Comparison of ENCODE assay signal across 8 cellular contexts in genomic region chr7:36951257-36951697, GRCh38.
DNase-seq lines count a peak whose midpoint lies in the region; ATAC-seq and TF ChIP-seq lines count a peak whose summit lies in the region.
"Had no signal": no experiment of that assay in that cellular context is flagged by ENCODE, and none has a peak within 500 bp of the region (broad histone marks: within the 10 kb centered on the region; RNA-seq: fewer than 3 reads in every experiment).

No MANE protein-coding gene starts in this region.

- H2BK12ac ChIP-seq in mesenchymal stem cell (ENCODE audit: low read length in 2 of 2): no peak overlapping the region

- no peaks in the 10 kb centered on the region for H3F3A ChIP-seq in PC-9 (ENCODE audit: insufficient read depth, low read depth)

- no peaks in the 10 kb centered on the region for H3K79me1 ChIP-seq in mesenchymal stem cell (replicated peaks; ENCODE audit: low read length, poor library complexity, severe bottlenecking)

- 84% methylated on average over 3 of the region's 3 CpGs for WGBS in mesenchymal stem cell

- H2BK5ac ChIP-seq in mesenchymal stem cell (ENCODE audit: low read depth, low read length, poor library complexity, severe bottlenecking): no peak overlapping the region

- POLR2A ChIA-PET in PC-9 (lab: Charles Lee; ENCODE audit: unreplicated experiment): interaction anchor here (0.5 kb wide), 1 partner anchor 1053 kb away, joined by 6 read pairs; no protein-coding TSS in a partner anchor

- H3K27ac ChIP-seq in effector memory CD4-positive, alpha-beta T cell (ENCODE audit: insufficient read depth, low read length, poor library complexity, severe bottlenecking): no peak overlapping the region
- H3K27ac ChIP-seq in PC-9 (no peak overlapping the region), mesenchymal stem cell (ENCODE audit: low read length, poor library complexity, severe bottlenecking) (no peak overlapping the region)
- H3K27ac ChIP-seq: lower lobe of right lung had no signal

- H3K4me2 ChIP-seq in PC-9 (no peak overlapping the region), mesenchymal stem cell (ENCODE audit: low read length, poor library complexity, severe bottlenecking) (no peak overlapping the region)

- H3K4me3 ChIP-seq in effector memory CD4-positive, alpha-beta T cell (ENCODE audit: insufficient read depth, low read depth, low read length, poor library complexity, severe bottlenecking): no peak overlapping the region
- H3K4me3 ChIP-seq in PC-9 (no peak overlapping the region), mesenchymal stem cell (ENCODE audit: insufficient read depth in 1 of 2, low read depth in 1 of 2, low read length in 2 of 2) (no peak overlapping the region)
- H3K4me3 ChIP-seq: lower lobe of right lung had no signal

- H3K27me3 ChIP-seq in effector memory CD4-positive, alpha-beta T cell (replicated peaks; ENCODE audit: control insufficient read depth, insufficient read depth, low read length, poor library complexity, severe bottlenecking): no peaks in the 10 kb centered on the region
- no peaks in the 10 kb centered on the region for H3K27me3 ChIP-seq in PC-9 (ENCODE audit: insufficient read depth, low read depth)
- peaks cover 0 to 17% of the 10 kb centered on the region in 2 experiments for H3K27me3 ChIP-seq in mesenchymal stem cell (ENCODE audit: control insufficient read depth in 1 of 2, insufficient read depth in 1 of 2, low read length in 2 of 2)

- H2BK120ac ChIP-seq in mesenchymal stem cell (ENCODE audit: low read depth, low read length): no peak overlapping the region

- CTCF ChIA-PET in PC-9 (lab: Charles Lee): no interaction called here

- H3K79me2 ChIP-seq in PC-9 (ENCODE audit: low read depth): no peaks in the 10 kb centered on the region

- H3K9me3 ChIP-seq in effector memory CD4-positive, alpha-beta T cell (ENCODE audit: control insufficient read depth, low read length): no peaks in the 10 kb centered on the region
- H3K9me3 ChIP-seq in PC-9 (ENCODE audit: insufficient read depth, low read depth) (no peaks in the 10 kb centered on the region), mesenchymal stem cell (ENCODE audit: control insufficient read depth, low read length) (peaks cover 23% of the 10 kb centered on the region)
- H3K9me3 ChIP-seq: lower lobe of right lung had no signal

- no peak overlapping the region for H3K18ac ChIP-seq in mesenchymal stem cell (ENCODE audit: low read depth in 1 of 2, low read length in 2 of 2)

- no peak overlapping the region for H2BK15ac ChIP-seq in mesenchymal stem cell (ENCODE audit: low read depth, poor library complexity, severe bottlenecking)

- H3K9me2 ChIP-seq in PC-9 (ENCODE audit: insufficient read depth): no peaks in the 10 kb centered on the region

- no peak overlapping the region for H4K91ac ChIP-seq in mesenchymal stem cell (ENCODE audit: low read length)

- no peak overlapping the region for H2AFZ ChIP-seq in PC-9
- no peak overlapping the region for H2AFZ ChIP-seq in mesenchymal stem cell (ENCODE audit: low read depth, low read length)

- H3K4ac ChIP-seq in mesenchymal stem cell (ENCODE audit: low read depth in 1 of 2, low read length in 2 of 2): no peak overlapping the region

- no peak overlapping the region for H3K9ac ChIP-seq in mesenchymal stem cell (ENCODE audit: low read length)

- no peaks in the 10 kb centered on the region for H4K20me1 ChIP-seq in PC-9 (ENCODE audit: insufficient read depth)

- no peaks in the 10 kb centered on the region for H3K4me1 ChIP-seq in effector memory CD4-positive, alpha-beta T cell (ENCODE audit: control insufficient read depth, insufficient read depth, low read length, poor library complexity, severe bottlenecking)
- H3K4me1 ChIP-seq in PC-9 (replicated peaks; ENCODE audit: insufficient read depth) (no peaks in the 10 kb centered on the region), mesenchymal stem cell (ENCODE audit: control insufficient read depth, insufficient read depth, low read depth, low read length) (peaks cover 2% of the 10 kb centered on the region)

- no peak overlapping the region for H3K23ac ChIP-seq in mesenchymal stem cell (ENCODE audit: low read length in 2 of 2)

- H3K36me3 ChIP-seq in effector memory CD4-positive, alpha-beta T cell (ENCODE audit: control insufficient read depth, insufficient read depth, low read length): peaks cover 4% of the 10 kb centered on the region
- H3K36me3 ChIP-seq in PC-9 (ENCODE audit: low read depth) (no peaks in the 10 kb centered on the region), mesenchymal stem cell (ENCODE audit: control insufficient read depth in 1 of 2, insufficient read depth in 2 of 2, low read depth in 1 of 2, low read length in 2 of 2) (no peaks in the 10 kb centered on the region)
- H3K36me3 ChIP-seq: lower lobe of right lung had no signal

- BruUV-seq in PC-9 (replicated peaks; lab: Mats Ljungman, UMichigan): no TSS peak

- TF ChIP-seq CTCF in PC-9 (conservative IDR thresholded peaks at IDR 0.05): no peak

- H3K14ac ChIP-seq in mesenchymal stem cell (ENCODE audit: low read length in 2 of 2): no peak overlapping the region

- no peak overlapping the region for H4K8ac ChIP-seq in mesenchymal stem cell (ENCODE audit: low read length)

- ATAC-seq in GM18909 (IDR thresholded peaks at IDR 0.05; ENCODE audit: poor library complexity, unreplicated experiment) (peak; percentile 94), GM21723 (IDR thresholded peaks at IDR 0.05; ENCODE audit: unreplicated experiment) (peak; percentile 95), HG03342 (IDR thresholded peaks at IDR 0.05; ENCODE audit: unreplicated experiment) (peak; percentile 94)
- ATAC-seq: lower lobe of right lung had no signal

- intact Hi-C loops in PC-9 (cut with micrococcal nuclease; ENCODE audit: unreplicated experiment): no loop called here

- DNase-seq in pons (ENCODE audit: low spot score) (peak; percentile 42), PC-9 (no peak), mesenchymal stem cell (no peak)
- DNase-seq in effector memory CD4-positive, alpha-beta T cell: no peak
- DNase-seq: lower lobe of right lung had no signal

- no peak overlapping the region for H2AK5ac ChIP-seq in mesenchymal stem cell (ENCODE audit: low read length, severe bottlenecking)
